Comparison of ENCODE assay signal across 8 cellular contexts in genomic region chr4:39044364-39044946, GRCh38. TPM values are rescaled to one million over a fixed set of nuclear protein-coding genes. Genes with fewer than 3 reads are reported as not detected.
DNase-seq lines count a peak whose midpoint lies in the region; ATAC-seq and TF ChIP-seq lines count a peak whose summit lies in the region.

No MANE protein-coding gene starts in this region.

- peak overlapping the region; percentile 84 for H3K4me3 Mint-ChIP-seq in activated T-helper 2 cell treated with anti-CD3 and anti-CD28 coated beads, Interferon-gamma antibody, Interleukin-2, Interleukin-4, amounts not matched to agents 10 μg/mL and 5 μg/mL and 100 μg/mL, durations not matched to agents 14 hours and 24 hours and 36 hours (ENCODE audit: low read depth)
- peak overlapping the region; percentile 84 for H3K4me3 Mint-ChIP-seq in natural killer cell treated with Interleukin-12 subunit alpha and Interleukin-12 subunit beta and Interleukin-15 and Interleukin-18, amount 100 ng/mL, for 72 hours

- H3K9me3 Mint-ChIP-seq in activated T-helper 2 cell treated with anti-CD3 and anti-CD28 coated beads, Interferon-gamma antibody, Interleukin-2, Interleukin-4, amounts not matched to agents 10 μg/mL and 5 μg/mL and 100 μg/mL, durations not matched to agents 14 hours and 24 hours and 36 hours, result no peaks in the 10 kb centered on the region
- H3K9me3 Mint-ChIP-seq in natural killer cell treated with Interleukin-12 subunit alpha and Interleukin-12 subunit beta and Interleukin-15 and Interleukin-18, amount 100 ng/mL, for 72 hours, result no peaks in the 10 kb centered on the region

- ATAC-seq in GM21528 (IDR thresholded peaks at IDR 0.05; ENCODE audit: low FRiP score, unreplicated experiment), result peak; percentile 74
- ATAC-seq in natural killer cell treated with Interleukin-12 subunit alpha and Interleukin-12 subunit beta and Interleukin-15 and Interleukin-18, amount 100 ng/mL, for 72 hours, result peak; percentile 94 to 96

- peak overlapping the region; percentile 86 for H3K4me3 ChIP-seq in fibroblast of pulmonary artery (replicated peaks; ENCODE audit: low read depth, low read length)

- TF ChIP-seq CTCF in fibroblast of pulmonary artery (IDR thresholded peaks at IDR 0.05; ENCODE audit: low read length, missing control alignments), result no peak

- peaks cover 17% of the 10 kb centered on the region for H3K36me3 Mint-ChIP-seq in activated T-helper 2 cell treated with anti-CD3 and anti-CD28 coated beads, Interferon-gamma antibody, Interleukin-2, Interleukin-4, amounts not matched to agents 10 μg/mL and 5 μg/mL and 100 μg/mL, durations not matched to agents 14 hours and 24 hours and 36 hours (ENCODE audit: low read depth)
- H3K36me3 Mint-ChIP-seq in natural killer cell treated with Interleukin-12 subunit alpha and Interleukin-12 subunit beta and Interleukin-15 and Interleukin-18, amount 100 ng/mL, for 72 hours, result no peaks in the 10 kb centered on the region

- intact Hi-C loops in activated T-helper 2 cell treated with anti-CD3 and anti-CD28 coated beads, Interferon-gamma antibody, Interleukin-2, Interleukin-4, amounts not matched to agents 10 μg/mL and 5 μg/mL and 100 μg/mL, durations not matched to agents 14 hours and 24 hours and 36 hours (cut with micrococcal nuclease), result loop anchor here (1.0 to 5.0 kb wide), 6 partner anchors 12 to 138 kb away; partner anchors contain the start of genes TMEM156 and WDR19

- peak overlapping the region; percentile 85 for H3K27ac Mint-ChIP-seq in activated T-helper 2 cell treated with anti-CD3 and anti-CD28 coated beads, Interferon-gamma antibody, Interleukin-2, Interleukin-4, amounts not matched to agents 10 μg/mL and 5 μg/mL and 100 μg/mL, durations not matched to agents 14 hours and 24 hours and 36 hours
- peak overlapping the region; percentile 82 to 86 for H3K27ac Mint-ChIP-seq in natural killer cell treated with Interleukin-12 subunit alpha and Interleukin-12 subunit beta and Interleukin-15 and Interleukin-18, amount 100 ng/mL, for 72 hours

- TF ChIP-seq RAD21 in Ishikawa (IDR thresholded peaks at IDR 0.05; ENCODE audit: low read depth), result no peak

- DNase-seq in DMS 273 treated with DMSO at 0.1 percent for 48 hours (lab: John Stamatoyannopoulos, UW), result peak; percentile 14
- peak; percentile 75 for DNase-seq in RPMI8226
- DNase-seq in activated T-helper 2 cell treated with anti-CD3 and anti-CD28 coated beads, Interferon-gamma antibody, Interleukin-2, Interleukin-4, amounts not matched to agents 10 μg/mL and 5 μg/mL and 100 μg/mL, durations not matched to agents 14 hours and 24 hours and 36 hours (ENCODE audit: low spot score), result peak; percentile 89
- peak; percentile 96 for DNase-seq in fibroblast of pulmonary artery (ENCODE audit: low read depth)
- DNase-seq in natural killer cell treated with Interleukin-12 subunit alpha and Interleukin-12 subunit beta and Interleukin-15 and Interleukin-18, amount 100 ng/mL, for 72 hours (ENCODE audit: low spot score), result peak; percentile 98
- peak; percentile 75 to 97 (median 90) for DNase-seq in stimulated activated naive CD4-positive, alpha-beta T cell (lab: John Stamatoyannopoulos, UW)

- peaks cover 51% of the 10 kb centered on the region for H3K4me1 Mint-ChIP-seq in activated T-helper 2 cell treated with anti-CD3 and anti-CD28 coated beads, Interferon-gamma antibody, Interleukin-2, Interleukin-4, amounts not matched to agents 10 μg/mL and 5 μg/mL and 100 μg/mL, durations not matched to agents 14 hours and 24 hours and 36 hours (ENCODE audit: low read depth)
- H3K4me1 Mint-ChIP-seq in natural killer cell treated with Interleukin-12 subunit alpha and Interleukin-12 subunit beta and Interleukin-15 and Interleukin-18, amount 100 ng/mL, for 72 hours (ENCODE audit: low read depth in 2 of 2), result peaks cover 29 to 46% of the 10 kb centered on the region in 2 donors

- TF ChIP-seq EP300 in Ishikawa (IDR thresholded peaks at IDR 0.05; ENCODE audit: borderline replicate concordance), result no peak

- H3K27me3 Mint-ChIP-seq in activated T-helper 2 cell treated with anti-CD3 and anti-CD28 coated beads, Interferon-gamma antibody, Interleukin-2, Interleukin-4, amounts not matched to agents 10 μg/mL and 5 μg/mL and 100 μg/mL, durations not matched to agents 14 hours and 24 hours and 36 hours (ENCODE audit: low read depth), result no peaks in the 10 kb centered on the region
- H3K27me3 Mint-ChIP-seq in natural killer cell treated with Interleukin-12 subunit alpha and Interleukin-12 subunit beta and Interleukin-15 and Interleukin-18, amount 100 ng/mL, for 72 hours, result no peaks in the 10 kb centered on the region

TF ChIP-seq in Ishikawa, 13 proteins besides CTCF, POLR2A, EP300 and RAD21:
- TF ChIP-seq TEAD4 (IDR thresholded peaks at IDR 0.05) (0 out of 2 replicates have a peak, but pooled peaks have one; percentile 17), CREB1 (IDR thresholded peaks at IDR 0.05; ENCODE audit: low read depth) (no peak), NFIC (IDR thresholded peaks at IDR 0.05) (no peak), CEBPB (IDR thresholded peaks at IDR 0.05) (no peak), TAF1 (IDR thresholded peaks at IDR 0.05; ENCODE audit: low read depth) (0 out of 2 replicates have a peak, but pooled peaks have one; percentile 13), TCF12 (IDR thresholded peaks at IDR 0.05; ENCODE audit: low read depth) (no peak), ZBTB7A (IDR thresholded peaks at IDR 0.05; ENCODE audit: low read depth) (peak; percentile 61; the same call in 1 of the 2 replicates), REST (IDR thresholded peaks at IDR 0.05; ENCODE audit: low read depth) (no peak)

RNA-seq across cellular contexts. Expression of gene TMEM156, which starts 12.2 kb away (rescaled TPM):
- 17.6 and 17.8 TPM in 2 replicates for total RNA-seq in activated T-helper 2 cell treated with anti-CD3 and anti-CD28 coated beads, Interferon-gamma antibody, Interleukin-2, Interleukin-4, amounts not matched to agents 10 μg/mL and 5 μg/mL and 100 μg/mL, durations not matched to agents 14 hours and 24 hours and 36 hours
- 10 to 100 TPM in 1 of 2 donors, 1 to 10 TPM in 1; 7.9 to 10.3 TPM for total RNA-seq in natural killer cell treated with Interleukin-12 subunit alpha and Interleukin-12 subunit beta and Interleukin-15 and Interleukin-18, amount 100 ng/mL, for 72 hours

RNA-seq across cellular contexts. Expression of gene KLHL5, which starts 17.6 kb away (rescaled TPM):
- total RNA-seq in activated T-helper 2 cell treated with anti-CD3 and anti-CD28 coated beads, Interferon-gamma antibody, Interleukin-2, Interleukin-4, amounts not matched to agents 10 μg/mL and 5 μg/mL and 100 μg/mL, durations not matched to agents 14 hours and 24 hours and 36 hours, result 30.1 and 32.2 TPM in 2 replicates
- 10 to 100 TPM; 13.6 to 20.8 TPM for total RNA-seq in natural killer cell treated with Interleukin-12 subunit alpha and Interleukin-12 subunit beta and Interleukin-15 and Interleukin-18, amount 100 ng/mL, for 72 hours

Comparison
In these comparisons a context has a peak if more than half of its experiments do, and no peak if none do; other contexts are left out.
1. Peak in every context shown above with its lines: DNase-seq, ATAC-seq and H3K4me3 ChIP-seq.
2. DNase-seq: peak in every context shown above with its lines; median percentile 98 in natural killer cell treated with Interleukin-12 subunit alpha and Interleukin-12 subunit beta and Interleukin-15 and Interleukin-18, amount 100 ng/mL, for 72 hours; 96 in fibroblast of pulmonary artery; 90 in stimulated activated naive CD4-positive, alpha-beta T cell; 89 in activated T-helper 2 cell treated with anti-CD3 and anti-CD28 coated beads, Interferon-gamma antibody, Interleukin-2, Interleukin-4, amounts not matched to agents 10 μg/mL and 5 μg/mL and 100 μg/mL, durations not matched to agents 14 hours and 24 hours and 36 hours; 75 in RPMI8226; 14 in DMS 273 treated with DMSO at 0.1 percent for 48 hours.